In genomic region chr20:3802524-3803239, GRCh38 we compare ENCODE assay signal across 12 cellular contexts. TPM values are rescaled to one million over a fixed set of nuclear protein-coding genes. Genes with fewer than 3 reads are reported as not detected.
DNase-seq lines count a peak whose midpoint lies in the region; ATAC-seq and TF ChIP-seq lines count a peak whose summit lies in the region.
"Had no signal": no experiment of that assay in that cellular context is flagged by ENCODE, and none has a peak within 500 bp of the region (broad histone marks: within the 10 kb centered on the region; RNA-seq: fewer than 3 reads in every experiment).

No MANE protein-coding gene starts in this region.

- intact Hi-C loops in CD14-positive monocyte (cut with micrococcal nuclease): no loop called here
- intact Hi-C loops in activated T-helper 2 cell treated with anti-CD3 and anti-CD28 coated beads, Interferon-gamma antibody, Interleukin-2, Interleukin-4, amounts not matched to agents 10 μg/mL and 5 μg/mL and 100 μg/mL, durations not matched to agents 14 hours and 24 hours and 36 hours (cut with micrococcal nuclease): no loop called here

- DNase-seq in CD14-positive monocyte (ENCODE audit: low spot score) (no peak), DND-41 (no peak), EL (no peak), AG08395 (ENCODE audit: low spot score) (no peak)
- no peak for DNase-seq in natural killer cell treated with Interleukin-12 subunit alpha and Interleukin-12 subunit beta and Interleukin-15 and Interleukin-18, amount 100 ng/mL, for 72 hours (ENCODE audit: low spot score)
- no peak for DNase-seq in activated T-helper 2 cell treated with anti-CD3 and anti-CD28 coated beads, Interferon-gamma antibody, Interleukin-2, Interleukin-4, amounts not matched to agents 10 μg/mL and 5 μg/mL and 100 μg/mL, durations not matched to agents 14 hours and 24 hours and 36 hours (ENCODE audit: low spot score)
- DNase-seq: activated effector memory CD4-positive, alpha-beta T cell treated with anti-CD3 and anti-CD28 coated beads, Interleukin-2, amount 50 U/mL, for 16 hours; foreskin fibroblast; kidney glomerular epithelial cell; NCI-H748 treated with DMSO at 0.1 percent for 48 hours; Right ventricle myocardium superior had no signal

- H3K36me3 ChIP-seq in DND-41 (ENCODE audit: insufficient read depth, low read length): peaks cover 86% of the 10 kb centered on the region

- H4K20me1 ChIP-seq in DND-41 (ENCODE audit: insufficient read depth, low read length): peaks cover 29% of the 10 kb centered on the region

- no peak for ATAC-seq in DND-41 (ENCODE audit: insufficient read depth, low read depth)
- no peak for ATAC-seq in natural killer cell treated with Interleukin-12 subunit alpha and Interleukin-12 subunit beta and Interleukin-15 and Interleukin-18, amount 100 ng/mL, for 72 hours

- H3K9me3 Mint-ChIP-seq in CD14-positive monocyte (peaks cover 0 to 2% (median 0%) of the 10 kb centered on the region in 7 donors), brain (peaks cover 0 to 1% (median 0%) of the 10 kb centered on the region in 5 experiments)
- H3K9me3 Mint-ChIP-seq in natural killer cell treated with Interleukin-12 subunit alpha and Interleukin-12 subunit beta and Interleukin-15 and Interleukin-18, amount 100 ng/mL, for 72 hours: no peaks in the 10 kb centered on the region
- no peaks in the 10 kb centered on the region for H3K9me3 Mint-ChIP-seq in activated T-helper 2 cell treated with anti-CD3 and anti-CD28 coated beads, Interferon-gamma antibody, Interleukin-2, Interleukin-4, amounts not matched to agents 10 μg/mL and 5 μg/mL and 100 μg/mL, durations not matched to agents 14 hours and 24 hours and 36 hours

- H3K27me3 ChIP-seq in DND-41 (ENCODE audit: insufficient read depth, low read length, poor library complexity): no peaks in the 10 kb centered on the region

- H3K27ac Mint-ChIP-seq in CD14-positive monocyte (peak overlapping the region; percentile 31 to 81 (median 66)), brain (peak overlapping the region; percentile 25 to 98 (median 61))
- peak overlapping the region; percentile 26 to 70 for H3K27ac Mint-ChIP-seq in natural killer cell treated with Interleukin-12 subunit alpha and Interleukin-12 subunit beta and Interleukin-15 and Interleukin-18, amount 100 ng/mL, for 72 hours
- H3K27ac Mint-ChIP-seq in activated T-helper 2 cell treated with anti-CD3 and anti-CD28 coated beads, Interferon-gamma antibody, Interleukin-2, Interleukin-4, amounts not matched to agents 10 μg/mL and 5 μg/mL and 100 μg/mL, durations not matched to agents 14 hours and 24 hours and 36 hours: no peak overlapping the region

- peaks cover 27% of the 10 kb centered on the region for H3K79me2 ChIP-seq in DND-41 (ENCODE audit: insufficient read depth, low read length)

- H3K4me1 Mint-ChIP-seq in CD14-positive monocyte (peaks cover 70% of the 10 kb centered on the region), brain (peaks cover 72% of the 10 kb centered on the region)
- peaks cover 36 to 53% of the 10 kb centered on the region in 2 donors for H3K4me1 Mint-ChIP-seq in natural killer cell treated with Interleukin-12 subunit alpha and Interleukin-12 subunit beta and Interleukin-15 and Interleukin-18, amount 100 ng/mL, for 72 hours (ENCODE audit: low read depth in 2 of 2)
- peaks cover 61% of the 10 kb centered on the region for H3K4me1 Mint-ChIP-seq in activated T-helper 2 cell treated with anti-CD3 and anti-CD28 coated beads, Interferon-gamma antibody, Interleukin-2, Interleukin-4, amounts not matched to agents 10 μg/mL and 5 μg/mL and 100 μg/mL, durations not matched to agents 14 hours and 24 hours and 36 hours (ENCODE audit: low read depth)

- H3K4me3 Mint-ChIP-seq in CD14-positive monocyte (peak overlapping the region in 1 of 2 donors; percentile 63), brain (no peak overlapping the region)
- no peak overlapping the region for H3K4me3 Mint-ChIP-seq in natural killer cell treated with Interleukin-12 subunit alpha and Interleukin-12 subunit beta and Interleukin-15 and Interleukin-18, amount 100 ng/mL, for 72 hours
- H3K4me3 Mint-ChIP-seq in activated T-helper 2 cell treated with anti-CD3 and anti-CD28 coated beads, Interferon-gamma antibody, Interleukin-2, Interleukin-4, amounts not matched to agents 10 μg/mL and 5 μg/mL and 100 μg/mL, durations not matched to agents 14 hours and 24 hours and 36 hours (ENCODE audit: low read depth): no peak overlapping the region

- peaks cover 29% of the 10 kb centered on the region for H3K4me1 ChIP-seq in DND-41 (ENCODE audit: insufficient read depth, low read length)

- no peak overlapping the region for H2AFZ ChIP-seq in DND-41 (ENCODE audit: low read depth, low read length)

- TF ChIP-seq CTCF in CD14-positive monocyte (IDR thresholded peaks at IDR 0.05) (no peak), DND-41 (IDR thresholded peaks at IDR 0.05; ENCODE audit: borderline replicate concordance, extremely low read depth, low read length, poor library complexity, severe bottlenecking) (no peak), brain (conservative IDR thresholded peaks at IDR 0.05) (no peak)

- no peaks in the 10 kb centered on the region for H3K9me3 ChIP-seq in DND-41 (ENCODE audit: insufficient read depth, low read length, severe bottlenecking)

- H3K4me3 ChIP-seq in DND-41 (ENCODE audit: low read depth in 1 of 2, low read length in 2 of 2): no peak overlapping the region

- H3K27me3 Mint-ChIP-seq in CD14-positive monocyte (ENCODE audit: low read depth in 3 of 3): peaks cover 0 to 4% (median 0%) of the 10 kb centered on the region in 3 donors
- peaks cover under 1% of the 10 kb centered on the region for H3K27me3 Mint-ChIP-seq in brain
- H3K27me3 Mint-ChIP-seq in natural killer cell treated with Interleukin-12 subunit alpha and Interleukin-12 subunit beta and Interleukin-15 and Interleukin-18, amount 100 ng/mL, for 72 hours: no peaks in the 10 kb centered on the region
- H3K27me3 Mint-ChIP-seq in activated T-helper 2 cell treated with anti-CD3 and anti-CD28 coated beads, Interferon-gamma antibody, Interleukin-2, Interleukin-4, amounts not matched to agents 10 μg/mL and 5 μg/mL and 100 μg/mL, durations not matched to agents 14 hours and 24 hours and 36 hours (ENCODE audit: low read depth): no peaks in the 10 kb centered on the region

- H3K9ac ChIP-seq in DND-41 (ENCODE audit: low read depth, low read length): no peak overlapping the region

- no peak overlapping the region for H3K4me2 ChIP-seq in DND-41 (ENCODE audit: insufficient read depth, low read length)

- peak overlapping the region; percentile 37; the same call in 1 of the 2 replicates for H3K27ac ChIP-seq in DND-41 (ENCODE audit: low read length)

- H3K36me3 Mint-ChIP-seq in CD14-positive monocyte (peaks cover 37 to 55% of the 10 kb centered on the region in 2 donors), brain (peaks cover 58% of the 10 kb centered on the region)
- H3K36me3 Mint-ChIP-seq in natural killer cell treated with Interleukin-12 subunit alpha and Interleukin-12 subunit beta and Interleukin-15 and Interleukin-18, amount 100 ng/mL, for 72 hours: peaks cover 21% of the 10 kb centered on the region
- H3K36me3 Mint-ChIP-seq in activated T-helper 2 cell treated with anti-CD3 and anti-CD28 coated beads, Interferon-gamma antibody, Interleukin-2, Interleukin-4, amounts not matched to agents 10 μg/mL and 5 μg/mL and 100 μg/mL, durations not matched to agents 14 hours and 24 hours and 36 hours (ENCODE audit: low read depth): peaks cover 88% of the 10 kb centered on the region

RNA-seq across cellular contexts. Expression of gene CDC25B, which starts 6.6 kb away (rescaled TPM):
- polyA plus RNA-seq in CD14-positive monocyte (1 to 10 TPM; 3.6 to 4.0 TPM), brain (ENCODE audit: insufficient read depth, low read depth, low replicate concordance) (139 TPM)
- 10 to 100 TPM; 38.9 to 84.1 TPM for total RNA-seq in natural killer cell treated with Interleukin-12 subunit alpha and Interleukin-12 subunit beta and Interleukin-15 and Interleukin-18, amount 100 ng/mL, for 72 hours
- total RNA-seq in activated T-helper 2 cell treated with anti-CD3 and anti-CD28 coated beads, Interferon-gamma antibody, Interleukin-2, Interleukin-4, amounts not matched to agents 10 μg/mL and 5 μg/mL and 100 μg/mL, durations not matched to agents 14 hours and 24 hours and 36 hours: 101 and 103 TPM in 2 replicates

RNA-seq across cellular contexts. Expression of gene CENPB, which starts 16.1 kb away (rescaled TPM):
- polyA plus RNA-seq in CD14-positive monocyte: 1 to 10 TPM; 1.1 to 1.4 TPM
- polyA plus RNA-seq in brain (ENCODE audit: insufficient read depth, low read depth, low replicate concordance): 122 TPM
- total RNA-seq in natural killer cell treated with Interleukin-12 subunit alpha and Interleukin-12 subunit beta and Interleukin-15 and Interleukin-18, amount 100 ng/mL, for 72 hours: 100 to 1,000 TPM in 1 of 2 donors, 10 to 100 TPM in 1; 75.4 to 118 TPM
- total RNA-seq in activated T-helper 2 cell treated with anti-CD3 and anti-CD28 coated beads, Interferon-gamma antibody, Interleukin-2, Interleukin-4, amounts not matched to agents 10 μg/mL and 5 μg/mL and 100 μg/mL, durations not matched to agents 14 hours and 24 hours and 36 hours: 66.1 and 68.9 TPM in 2 replicates

RNA-seq across cellular contexts. Expression of gene AP5S1, which starts 17.7 kb away (rescaled TPM):
- polyA plus RNA-seq in CD14-positive monocyte (10 to 100 TPM in 1 of 2 donors, 1 to 10 TPM in 1; 8.6 to 10.8 TPM), brain (ENCODE audit: insufficient read depth, low read depth, low replicate concordance) (15.1 TPM)
- 10 to 100 TPM; 13.5 to 19.7 TPM for total RNA-seq in natural killer cell treated with Interleukin-12 subunit alpha and Interleukin-12 subunit beta and Interleukin-15 and Interleukin-18, amount 100 ng/mL, for 72 hours
- 11.9 and 12.8 TPM in 2 replicates for total RNA-seq in activated T-helper 2 cell treated with anti-CD3 and anti-CD28 coated beads, Interferon-gamma antibody, Interleukin-2, Interleukin-4, amounts not matched to agents 10 μg/mL and 5 μg/mL and 100 μg/mL, durations not matched to agents 14 hours and 24 hours and 36 hours

RNA-seq across cellular contexts. Expression of gene SPEF1, which starts 21.4 kb away (rescaled TPM):
- polyA plus RNA-seq in CD14-positive monocyte: not detected
- polyA plus RNA-seq in brain (ENCODE audit: insufficient read depth, low read depth, low replicate concordance): 1.0 TPM
- under 1 TPM; 0.24 to 0.36 TPM for total RNA-seq in natural killer cell treated with Interleukin-12 subunit alpha and Interleukin-12 subunit beta and Interleukin-15 and Interleukin-18, amount 100 ng/mL, for 72 hours
- total RNA-seq in activated T-helper 2 cell treated with anti-CD3 and anti-CD28 coated beads, Interferon-gamma antibody, Interleukin-2, Interleukin-4, amounts not matched to agents 10 μg/mL and 5 μg/mL and 100 μg/mL, durations not matched to agents 14 hours and 24 hours and 36 hours: not detected in 2 replicates

RNA-seq across cellular contexts. Expression of gene ADISSP, which starts 35.1 kb away (rescaled TPM):
- polyA plus RNA-seq in CD14-positive monocyte: 10 to 100 TPM; 59.6 to 68.5 TPM
- 54.2 TPM for polyA plus RNA-seq in brain (ENCODE audit: insufficient read depth, low read depth, low replicate concordance)
- total RNA-seq in natural killer cell treated with Interleukin-12 subunit alpha and Interleukin-12 subunit beta and Interleukin-15 and Interleukin-18, amount 100 ng/mL, for 72 hours: 10 to 100 TPM; 29.5 to 89.2 TPM
- 55.8 and 56.3 TPM in 2 replicates for total RNA-seq in activated T-helper 2 cell treated with anti-CD3 and anti-CD28 coated beads, Interferon-gamma antibody, Interleukin-2, Interleukin-4, amounts not matched to agents 10 μg/mL and 5 μg/mL and 100 μg/mL, durations not matched to agents 14 hours and 24 hours and 36 hours
